In genomic region chr10:33174674-33175073, GRCh38 we compare ENCODE assay signal across 31 cellular contexts.
DNase-seq lines count a peak whose midpoint lies in the region; ATAC-seq, FAIRE-seq and TF ChIP-seq lines count a peak whose summit lies in the region.
"Had no signal": no experiment of that assay in that cellular context is flagged by ENCODE, and none has a peak within 500 bp of the region (broad histone marks: within the 10 kb centered on the region; RNA-seq: fewer than 3 reads in every experiment).

No MANE protein-coding gene starts in this region.

- no peaks in the 10 kb centered on the region for H3K27me3 ChIP-seq in RWPE2 (ENCODE audit: insufficient read depth, poor library complexity, severe bottlenecking)
- H3K27me3 ChIP-seq: ascending aorta, left lung, right lobe of liver, SJSA1 had no signal

- H3K27ac ChIP-seq in RWPE2 (ENCODE audit: poor library complexity, severe bottlenecking) = no peak overlapping the region
- H3K27ac ChIP-seq: ascending aorta, C4-2B, epithelial cell of prostate, left lung, right lobe of liver, SJSA1, thoracic aorta had no signal

- no peaks in the 10 kb centered on the region for H3K36me3 Mint-ChIP-seq in activated CD8-positive, alpha-beta memory T cell treated with anti-CD3 and anti-CD28 coated beads, Interleukin-2, amount 10 ng/mL, durations not matched to agents 7 days and 5 days

- H3K4me1 Mint-ChIP-seq in activated CD8-positive, alpha-beta memory T cell treated with anti-CD3 and anti-CD28 coated beads, Interleukin-2, amount 10 ng/mL, durations not matched to agents 7 days and 5 days = no peaks in the 10 kb centered on the region
- H3K4me1 Mint-ChIP-seq: stimulated activated naive CD8-positive, alpha-beta T cell treated with anti-CD3 and anti-CD28 coated beads, Interleukin-15, amount 100 ng/mL, for 72 hours had no signal

- no peaks in the 10 kb centered on the region for H3K4me1 ChIP-seq in RWPE2 (ENCODE audit: insufficient read depth, poor library complexity, severe bottlenecking)
- H3K4me1 ChIP-seq: Caco-2, left lung had no signal

- no peaks in the 10 kb centered on the region for H3K9me3 ChIP-seq in RWPE2 (ENCODE audit: severe bottlenecking)
- H3K9me3 ChIP-seq: ascending aorta, Caco-2, left lung, right lobe of liver, SJSA1, thoracic aorta had no signal

- H3K4me3 Mint-ChIP-seq in activated CD8-positive, alpha-beta memory T cell treated with anti-CD3 and anti-CD28 coated beads, Interleukin-2, amount 10 ng/mL, durations not matched to agents 7 days and 5 days = no peak overlapping the region
- H3K4me3 Mint-ChIP-seq: stimulated activated naive CD8-positive, alpha-beta T cell treated with anti-CD3 and anti-CD28 coated beads, Interleukin-15, amount 100 ng/mL, for 72 hours had no signal

- DNase-seq in AG08395 (ENCODE audit: low spot score) (peak; percentile 19), H54 (ENCODE audit: insufficient read length, low spot score) (no peak), RWPE2 (ENCODE audit: low spot score) (no peak), kidney tubule cell (ENCODE audit: low spot score) (peak; percentile 17), NCI-H510A treated with DMSO at 0.1 percent for 48 hours (lab: John Stamatoyannopoulos, UW) (no peak)
- no peak for DNase-seq in activated CD8-positive, alpha-beta memory T cell treated with anti-CD3 and anti-CD28 coated beads, Interleukin-2, amount 10 ng/mL, durations not matched to agents 7 days and 5 days
- DNase-seq: activated gamma-delta T cell treated with Interleukin-2 at 50 U/mL for 16 hours; activated T-cell treated with anti-CD3 and anti-CD28 coated beads, Interleukin-2, amount 50 U/mL, for 48 hours; Caco-2; effector CD4-positive, alpha-beta T cell; KG1; left lung; MM.1S; NCI-H1436; NCI-H2081 treated with DMSO at 0.1 percent for 48 hours; NCI-H748 treated with DMSO at 0.1 percent for 48 hours; right lobe of liver; stimulated activated CD4-positive, alpha-beta T cell treated with anti-CD3 and anti-CD28 coated beads, Interleukin-12 subunit alpha, Interleukin-12 subunit beta, amount 100 ng/mL, for 4 hours; stimulated activated CD4-positive, alpha-beta T cell treated with anti-CD3 and anti-CD28 coated beads, Interleukin-2, amount 100 ng/mL, for 48 hours; stimulated activated naive CD8-positive, alpha-beta T cell treated with anti-CD3 and anti-CD28 coated beads, Interleukin-15, amount 100 ng/mL, for 72 hours had no signal

- no peak for TF ChIP-seq CTCF in RWPE2 (IDR thresholded peaks at IDR 0.05; ENCODE audit: poor library complexity, severe bottlenecking)

- peak; percentile 36 for FAIRE-seq in H54 (lab: Jason Lieb, UNC)
- FAIRE-seq: colon, G401.6, H1, RCC 7860, urothelium cell line had no signal

- no peak for TF ChIP-seq POLR2A in H54 (IDR thresholded peaks at IDR 0.05; ENCODE audit: low read depth, low read length)

- no peaks in the 10 kb centered on the region for H3K9me3 Mint-ChIP-seq in activated CD8-positive, alpha-beta memory T cell treated with anti-CD3 and anti-CD28 coated beads, Interleukin-2, amount 10 ng/mL, durations not matched to agents 7 days and 5 days (ENCODE audit: low read depth)
- H3K9me3 Mint-ChIP-seq: stimulated activated naive CD8-positive, alpha-beta T cell treated with anti-CD3 and anti-CD28 coated beads, Interleukin-15, amount 100 ng/mL, for 72 hours had no signal

- CTCF ChIA-PET in activated CD8-positive, alpha-beta memory T cell treated with anti-CD3 and anti-CD28 coated beads, Interleukin-2, amount 10 ng/mL, durations not matched to agents 7 days and 5 days (lab: Charles Lee) = interaction anchor here (0.7 kb wide), 1 partner anchor 19 kb away, joined by 3 read pairs; no protein-coding TSS in a partner anchor

- peaks cover 20% of the 10 kb centered on the region for H3K27me3 Mint-ChIP-seq in activated CD8-positive, alpha-beta memory T cell treated with anti-CD3 and anti-CD28 coated beads, Interleukin-2, amount 10 ng/mL, durations not matched to agents 7 days and 5 days

- H3K36me3 ChIP-seq in RWPE2 (ENCODE audit: low read depth) = peaks cover 20% of the 10 kb centered on the region
- H3K36me3 ChIP-seq: ascending aorta, right lobe of liver, thoracic aorta had no signal

- H3K4me3 ChIP-seq in RWPE2 (ENCODE audit: severe bottlenecking) = no peak overlapping the region
- H3K4me3 ChIP-seq: ascending aorta, left lung, right lobe of liver, SJSA1, thoracic aorta had no signal

- ATAC-seq in RWPE2 (ENCODE audit: low read depth) (0 out of 3 replicates have a peak, but pooled peaks have one; percentile 25), HG03280 (IDR thresholded peaks at IDR 0.05; ENCODE audit: unreplicated experiment) (no peak)
- no peak for ATAC-seq in activated CD8-positive, alpha-beta memory T cell treated with anti-CD3 and anti-CD28 coated beads, Interleukin-2, amount 10 ng/mL, durations not matched to agents 7 days and 5 days
- ATAC-seq: left lung; stimulated activated naive CD8-positive, alpha-beta T cell treated with anti-CD3 and anti-CD28 coated beads, Interleukin-15, amount 100 ng/mL, for 72 hours had no signal

- no peak overlapping the region for H3K27ac Mint-ChIP-seq in activated CD8-positive, alpha-beta memory T cell treated with anti-CD3 and anti-CD28 coated beads, Interleukin-2, amount 10 ng/mL, durations not matched to agents 7 days and 5 days
- H3K27ac Mint-ChIP-seq: stimulated activated naive CD8-positive, alpha-beta T cell treated with anti-CD3 and anti-CD28 coated beads, Interleukin-15, amount 100 ng/mL, for 72 hours had no signal

Comparison
In these comparisons a context has a peak if more than half of its experiments do, and no peak if none do; other contexts are left out.
1. DNase-seq: peak in AG08395 (single experiment) and kidney tubule cell (single experiment); none in H54 (single experiment), RWPE2 (single experiment), NCI-H510A treated with DMSO at 0.1 percent for 48 hours (single experiment) and activated CD8-positive, alpha-beta memory T cell treated with anti-CD3 and anti-CD28 coated beads, Interleukin-2, amount 10 ng/mL, durations not matched to agents 7 days and 5 days (single experiment).